8 cellular contexts compared by ENCODE assay signal in genomic region chr1:40958210-40958609, GRCh38.
"Had no signal": no experiment of that assay in that cellular context is flagged by ENCODE, and none has a peak within 500 bp of the region (broad histone marks: within the 10 kb centered on the region; RNA-seq: fewer than 3 reads in every experiment).

No MANE protein-coding gene starts in this region.

- H3K27ac Mint-ChIP-seq: H9, HFFc6 had no signal

- ATAC-seq: HCT116 had no signal

- H2AFZ ChIP-seq: GM23248 had no signal

- H3K9me3 Mint-ChIP-seq: HFFc6 had no signal

- H3K9me3 ChIP-seq: HAP-1 had no signal

- H3K4me1 ChIP-seq: HAP-1 had no signal

- H3K27ac ChIP-seq: GM23248 had no signal

- H3K9ac ChIP-seq: GM23248 had no signal

- DNase-seq: GM23248, GOT3, H7, H9, HCEC 1CT, HFFc6 had no signal

- H3K36me3 ChIP-seq: HAP-1 had no signal

- H3K4me3 Mint-ChIP-seq: H9, HFFc6 had no signal

- H3K4me3 ChIP-seq: GM23248, HAP-1 had no signal
